Comparison of ENCODE assay signal across 20 cellular contexts in genomic region chr6:56024931-56025330, GRCh38.
DNase-seq lines count a peak whose midpoint lies in the region; ATAC-seq and TF ChIP-seq lines count a peak whose summit lies in the region.
"Had no signal": no experiment of that assay in that cellular context is flagged by ENCODE, and none has a peak within 500 bp of the region (broad histone marks: within the 10 kb centered on the region; RNA-seq: fewer than 3 reads in every experiment).

No MANE protein-coding gene starts in this region.

- H3K4me3 Mint-ChIP-seq in natural killer cell treated with Interleukin-12 subunit alpha and Interleukin-12 subunit beta and Interleukin-15 and Interleukin-18, amount 100 ng/mL, for 72 hours: no peak overlapping the region
- H3K4me3 Mint-ChIP-seq: activated B cell treated with CpG ODN at 0.5 μM for 24 hours; activated naive CD4-positive, alpha-beta T cell treated with anti-CD3 and anti-CD28 coated beads for 36 hours; H9; stimulated activated naive CD8-positive, alpha-beta T cell treated with anti-CD3 and anti-CD28 coated beads, Interleukin-15, amount 100 ng/mL, for 72 hours; T-cell had no signal

- H3K4me1 Mint-ChIP-seq in natural killer cell treated with Interleukin-12 subunit alpha and Interleukin-12 subunit beta and Interleukin-15 and Interleukin-18, amount 100 ng/mL, for 72 hours (ENCODE audit: low read depth in 2 of 2): no peaks in the 10 kb centered on the region
- H3K4me1 Mint-ChIP-seq: activated B cell treated with CpG ODN at 0.5 μM for 24 hours; stimulated activated naive CD8-positive, alpha-beta T cell treated with anti-CD3 and anti-CD28 coated beads, Interleukin-15, amount 100 ng/mL, for 72 hours; T-cell had no signal

- TF ChIP-seq CTCF in epithelial cell of esophagus (IDR thresholded peaks at IDR 0.05; ENCODE audit: insufficient read depth, low read depth, low read length, missing control alignments): no peak

- no peaks in the 10 kb centered on the region for H3K27me3 Mint-ChIP-seq in natural killer cell treated with Interleukin-12 subunit alpha and Interleukin-12 subunit beta and Interleukin-15 and Interleukin-18, amount 100 ng/mL, for 72 hours
- H3K27me3 Mint-ChIP-seq: activated B cell treated with CpG ODN at 0.5 μM for 24 hours; stimulated activated naive CD8-positive, alpha-beta T cell treated with anti-CD3 and anti-CD28 coated beads, Interleukin-15, amount 100 ng/mL, for 72 hours; T-cell had no signal

- no peaks in the 10 kb centered on the region for H3K36me3 ChIP-seq in SJSA1
- H3K36me3 ChIP-seq: BLaER1, cardiac muscle cell, tibial nerve had no signal

- no peaks in the 10 kb centered on the region for H3K9me3 ChIP-seq in SJSA1 (replicated peaks)
- H3K9me3 ChIP-seq: BLaER1 had no signal

- H3K27me3 ChIP-seq in SJSA1 (replicated peaks): no peaks in the 10 kb centered on the region
- H3K27me3 ChIP-seq: BLaER1, cardiac muscle cell, dorsolateral prefrontal cortex, tibial nerve had no signal

- no peak overlapping the region for H3K27ac Mint-ChIP-seq in natural killer cell treated with Interleukin-12 subunit alpha and Interleukin-12 subunit beta and Interleukin-15 and Interleukin-18, amount 100 ng/mL, for 72 hours
- H3K27ac Mint-ChIP-seq: activated B cell treated with CpG ODN at 0.5 μM for 24 hours; activated naive CD4-positive, alpha-beta T cell treated with anti-CD3 and anti-CD28 coated beads for 36 hours; H9; stimulated activated naive CD8-positive, alpha-beta T cell treated with anti-CD3 and anti-CD28 coated beads, Interleukin-15, amount 100 ng/mL, for 72 hours; T-cell had no signal

- peak overlapping the region; percentile 13 for H3K27ac ChIP-seq in SJSA1
- H3K27ac ChIP-seq: BLaER1, cardiac muscle cell, dorsolateral prefrontal cortex, tibial nerve had no signal

- H3K36me3 Mint-ChIP-seq in natural killer cell treated with Interleukin-12 subunit alpha and Interleukin-12 subunit beta and Interleukin-15 and Interleukin-18, amount 100 ng/mL, for 72 hours: no peaks in the 10 kb centered on the region
- H3K36me3 Mint-ChIP-seq: T-cell had no signal

- no peak overlapping the region for H3K4me3 ChIP-seq in SJSA1
- H3K4me3 ChIP-seq in epithelial cell of esophagus (ENCODE audit: low read length): no peak overlapping the region
- H3K4me3 ChIP-seq: BLaER1, cardiac muscle cell, dorsolateral prefrontal cortex, tibial nerve had no signal

- H3K4me1 ChIP-seq in SJSA1 (replicated peaks): peaks cover 21% of the 10 kb centered on the region
- H3K4me1 ChIP-seq: BLaER1, tibial nerve had no signal

- ATAC-seq in natural killer cell treated with Interleukin-12 subunit alpha and Interleukin-12 subunit beta and Interleukin-15 and Interleukin-18, amount 100 ng/mL, for 72 hours: no peak
- ATAC-seq in SK-N-SH treated with all-trans-retinoic acid at 6 μM for 48 hours: no peak
- ATAC-seq: stimulated activated naive CD8-positive, alpha-beta T cell treated with anti-CD3 and anti-CD28 coated beads, Interleukin-15, amount 100 ng/mL, for 72 hours; T-cell had no signal

- peak; percentile 48 for DNase-seq in Caki2 (ENCODE audit: low read depth)
- peak in 1 of 2 experiments; percentile 39 for DNase-seq in SJSA1 (ENCODE audit: low read depth in 1 of 2, low spot score in 2 of 2)
- peak; percentile 84 for DNase-seq in epithelial cell of esophagus (ENCODE audit: low read depth)
- peak; percentile 22 for DNase-seq in pulmonary artery endothelial cell (ENCODE audit: low read depth, low spot score)
- DNase-seq in natural killer cell treated with Interleukin-12 subunit alpha and Interleukin-12 subunit beta and Interleukin-15 and Interleukin-18, amount 100 ng/mL, for 72 hours (ENCODE audit: low spot score): no peak
- DNase-seq in stimulated activated CD4-positive, alpha-beta T cell treated with anti-CD3 and anti-CD28 coated beads, Interleukin-12 subunit alpha, Interleukin-12 subunit beta, amount 100 ng/mL, for 4 hours: no peak
- DNase-seq: activated B cell treated with CpG ODN at 0.5 μM for 24 hours; activated naive CD4-positive, alpha-beta T cell treated with anti-CD3 and anti-CD28 coated beads for 36 hours; DMS79 treated with DMSO at 0.1 percent for 48 hours; dorsolateral prefrontal cortex; H9; NCI-H1105; NCI-H2029; NK-92 treated with Interleukin-12 subunit alpha and Interleukin-12 subunit beta, amount 100 ng/mL, for 24 hours; stimulated activated naive CD8-positive, alpha-beta T cell treated with anti-CD3 and anti-CD28 coated beads, Interleukin-15, amount 100 ng/mL, for 72 hours; T-cell had no signal

- peaks cover 3% of the 10 kb centered on the region for H3K9me3 Mint-ChIP-seq in natural killer cell treated with Interleukin-12 subunit alpha and Interleukin-12 subunit beta and Interleukin-15 and Interleukin-18, amount 100 ng/mL, for 72 hours
- H3K9me3 Mint-ChIP-seq: activated B cell treated with CpG ODN at 0.5 μM for 24 hours, H9 had no signal

- in situ Hi-C loops in Caki2 (cut with HindIII; ENCODE audit: low pct_unique_long_range_greater_than_20kb, low sequenced_read_pairs): no loop called here

TF ChIP-seq in SK-N-SH treated with all-trans-retinoic acid at 6 μM for 48 hours, 23 proteins besides CTCF, POLR2A, EP300 and RAD21:
- TF ChIP-seq ZNF70 (CRISPR knock-in tag; IDR thresholded peaks at IDR 0.05): no peak
- no peak for TF ChIP-seq TOX (CRISPR knock-in tag; IDR thresholded peaks at IDR 0.05; ENCODE audit: borderline replicate concordance)
- TF ChIP-seq ZFP30 (CRISPR knock-in tag; IDR thresholded peaks at IDR 0.05): no peak
- TF ChIP-seq CREB5 (CRISPR knock-in tag; IDR thresholded peaks at IDR 0.05; ENCODE audit: low read depth): no peak
- no peak for TF ChIP-seq CSDC2 (CRISPR knock-in tag; IDR thresholded peaks at IDR 0.05)
- no peak for TF ChIP-seq OSR1 (CRISPR knock-in tag; IDR thresholded peaks at IDR 0.05)
- no peak for TF ChIP-seq PPARA (CRISPR knock-in tag; IDR thresholded peaks at IDR 0.05; ENCODE audit: borderline replicate concordance)
- no peak for TF ChIP-seq BACH2 (CRISPR knock-in tag; IDR thresholded peaks at IDR 0.05; ENCODE audit: borderline replicate concordance)
- no peak for TF ChIP-seq ESRRG (CRISPR knock-in tag; IDR thresholded peaks at IDR 0.05)
- no peak for TF ChIP-seq ZNF8 (CRISPR knock-in tag; IDR thresholded peaks at IDR 0.05)
- no peak for TF ChIP-seq ZFP3 (CRISPR knock-in tag; IDR thresholded peaks at IDR 0.05)
- TF ChIP-seq ARNTL (CRISPR knock-in tag; IDR thresholded peaks at IDR 0.05; ENCODE audit: borderline replicate concordance, low read depth): no peak

Comparison
In these comparisons a context has a peak if more than half of its experiments do, and no peak if none do; other contexts are left out.
1. DNase-seq: peak in Caki2 (single experiment), epithelial cell of esophagus (single experiment) and pulmonary artery endothelial cell (single experiment); none in natural killer cell treated with Interleukin-12 subunit alpha and Interleukin-12 subunit beta and Interleukin-15 and Interleukin-18, amount 100 ng/mL, for 72 hours (single experiment) and stimulated activated CD4-positive, alpha-beta T cell treated with anti-CD3 and anti-CD28 coated beads, Interleukin-12 subunit alpha, Interleukin-12 subunit beta, amount 100 ng/mL, for 4 hours (single experiment).